Comparison of ENCODE assay signal across 8 cellular contexts in the genomic region with DNA sequence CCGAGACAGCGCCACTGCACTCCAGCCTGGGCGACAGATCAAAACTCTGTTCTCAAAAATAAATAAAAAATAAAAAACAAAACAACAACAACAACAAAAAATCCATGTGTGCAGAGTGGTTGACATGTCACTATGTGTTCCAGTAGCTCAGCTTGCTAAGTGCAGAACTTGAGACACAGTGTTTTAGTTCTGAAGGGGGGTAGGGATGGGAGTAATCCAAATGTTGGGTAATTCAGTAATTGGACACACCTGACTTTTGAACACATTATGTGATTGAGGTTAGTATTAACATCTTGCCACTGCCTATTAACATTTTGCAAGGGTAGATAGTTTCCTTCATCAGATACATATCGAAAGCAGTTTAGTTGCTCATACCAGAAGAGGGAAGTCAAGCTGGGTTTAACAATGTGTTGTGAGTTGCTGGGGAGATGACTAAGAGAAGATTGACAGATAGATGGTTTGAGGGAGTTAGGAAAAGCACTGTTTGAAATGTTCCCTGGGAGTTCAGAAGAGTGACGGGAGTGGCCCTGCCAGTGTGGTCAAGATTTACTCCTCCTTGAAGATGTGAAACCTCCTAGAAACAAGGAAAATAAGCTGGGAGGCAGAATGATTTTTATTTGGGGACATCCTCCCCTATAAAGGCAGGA. TPM values are rescaled to one million over a fixed set of nuclear protein-coding genes. Genes with fewer than 3 reads are reported as not detected.
DNase-seq lines count a peak whose midpoint lies in the region; ATAC-seq and TF ChIP-seq lines count a peak whose summit lies in the region.

No MANE protein-coding gene starts in this region.

- ATAC-seq in GM18511 (IDR thresholded peaks at IDR 0.05; ENCODE audit: unreplicated experiment) (peak; percentile 81), HG02943 (IDR thresholded peaks at IDR 0.05; ENCODE audit: low read depth, unreplicated experiment) (peak; percentile 73), left lobe of liver (no peak)

- H3K4ac ChIP-seq in neuronal stem cell (ENCODE audit: low read length) = no peak overlapping the region

- H3K27ac ChIP-seq in Peyer's patch (peak overlapping the region; percentile 70 to 88 (median 80)), epithelial cell of prostate (peak overlapping the region; percentile 3), neuronal stem cell (replicated peaks; ENCODE audit: low read length) (no peak overlapping the region)

- intact Hi-C loops in CD14-positive monocyte (cut with micrococcal nuclease) = loop anchor here (5.0 to 10.0 kb wide), 3 partner anchors 53 to 72 kb away; no protein-coding TSS in a partner anchor

- H3K9me3 Mint-ChIP-seq in CD14-positive monocyte = peaks cover 0 to 6% (median 0%) of the 10 kb centered on the region in 7 donors

- H3K9me3 ChIP-seq in Peyer's patch (no peaks in the 10 kb centered on the region), neuronal stem cell (replicated peaks in 1 of 2; ENCODE audit: control insufficient read depth in 2 of 2, insufficient read depth in 1 of 2, low read depth in 1 of 2, low read length in 2 of 2) (no peaks in the 10 kb centered on the region)

- H3K4me2 ChIP-seq in neuronal stem cell (ENCODE audit: insufficient read depth, low read length, poor library complexity, severe bottlenecking) = peak overlapping the region; percentile 61

- no peak overlapping the region for H3K27ac Mint-ChIP-seq in CD14-positive monocyte

- peaks cover 0 to 3% (median 0%) of the 10 kb centered on the region in 3 donors for H3K27me3 Mint-ChIP-seq in CD14-positive monocyte (ENCODE audit: low read depth in 3 of 3)

- no peak overlapping the region for H2BK12ac ChIP-seq in neuronal stem cell (ENCODE audit: low read length)

- no peak overlapping the region for H2AK5ac ChIP-seq in neuronal stem cell (ENCODE audit: low read depth, low read length)

- H3K4me3 ChIP-seq in Peyer's patch = peak overlapping the region; percentile 58 to 79 (median 62)
- no peak overlapping the region for H3K4me3 ChIP-seq in neuronal stem cell (ENCODE audit: low read length in 2 of 2)

- peaks cover 18 to 23% of the 10 kb centered on the region in 2 donors for H3K36me3 Mint-ChIP-seq in CD14-positive monocyte

- no peak for TF ChIP-seq POLR2A in Peyer's patch (IDR thresholded peaks at IDR 0.05)

- no peaks in the 10 kb centered on the region for H3K79me1 ChIP-seq in neuronal stem cell (ENCODE audit: low read depth, low read length)

- H3K4me1 ChIP-seq in Peyer's patch (peaks cover 0 to 10% (median 0%) of the 10 kb centered on the region in 4 donors), neuronal stem cell (ENCODE audit: control insufficient read depth in 2 of 2, insufficient read depth in 1 of 2, low read depth in 1 of 2, low read length in 2 of 2) (peaks cover 8 to 9% of the 10 kb centered on the region in 2 donors)

- H3K9ac ChIP-seq in neuronal stem cell (ENCODE audit: low read depth, low read length, poor library complexity) = no peak overlapping the region

- no peak overlapping the region for H3K14ac ChIP-seq in neuronal stem cell (ENCODE audit: low read length)

- no peak overlapping the region for H3K4me3 Mint-ChIP-seq in CD14-positive monocyte

- no peak overlapping the region for H3K18ac ChIP-seq in neuronal stem cell (ENCODE audit: low read length)

- H4K8ac ChIP-seq in neuronal stem cell (ENCODE audit: low read depth, low read length) = no peak overlapping the region

- H4K91ac ChIP-seq in neuronal stem cell (ENCODE audit: low read depth, low read length, poor library complexity) = no peak overlapping the region

- peak; percentile 29 for DNase-seq in AG08396 (ENCODE audit: low spot score)
- no peak for DNase-seq in Peyer's patch
- peak; percentile 46 for DNase-seq in epithelial cell of prostate (ENCODE audit: low read depth, low spot score)
- no peak for DNase-seq in neuronal stem cell (ENCODE audit: low spot score)
- DNase-seq in left lobe of liver (ENCODE audit: low spot score) = no peak
- no peak for DNase-seq in CD14-positive monocyte (ENCODE audit: low spot score)

- H3K4me1 Mint-ChIP-seq in CD14-positive monocyte = peaks cover 22% of the 10 kb centered on the region

- no peaks in the 10 kb centered on the region for H3K27me3 ChIP-seq in Peyer's patch
- H3K27me3 ChIP-seq in neuronal stem cell (ENCODE audit: control insufficient read depth in 3 of 3, insufficient read depth in 3 of 3, low read depth in 1 of 3, low read length in 3 of 3) = no peaks in the 10 kb centered on the region

- TF ChIP-seq CTCF in Peyer's patch (IDR thresholded peaks at IDR 0.05) = no peak
- TF ChIP-seq CTCF in CD14-positive monocyte (IDR thresholded peaks at IDR 0.05) = no peak

- H3K36me3 ChIP-seq in Peyer's patch (no peaks in the 10 kb centered on the region), neuronal stem cell (replicated peaks in 1 of 2; ENCODE audit: control insufficient read depth in 2 of 2, insufficient read depth in 2 of 2, low read length in 2 of 2) (no peaks in the 10 kb centered on the region)

- H2BK15ac ChIP-seq in neuronal stem cell (ENCODE audit: low read length) = no peak overlapping the region

- no CpG with 5 or more reads among the region's 5 CpGs for WGBS in neuronal stem cell (ENCODE audit: extremely low coverage in 2 of 2, insufficient read length in 2 of 2, insufficient replicate concordance in 1 of 2), 2 donors

- peak overlapping the region; percentile 56 for H2AFZ ChIP-seq in neuronal stem cell (ENCODE audit: low read length)

- H3K23ac ChIP-seq in neuronal stem cell (ENCODE audit: low read depth, low read length, poor library complexity) = no peak overlapping the region

- no peak overlapping the region for H2BK120ac ChIP-seq in neuronal stem cell (ENCODE audit: low read depth, low read length)

- no peak overlapping the region for H2BK5ac ChIP-seq in neuronal stem cell (ENCODE audit: low read length)

RNA-seq across cellular contexts. Expression of gene HACD4, which starts 0.9 kb away (rescaled TPM):
- total RNA-seq in Peyer's patch (1 to 10 TPM; 1.2 to 8.3 (median 2.0) TPM), left lobe of liver (0.13 TPM)
- 1.5 TPM for polyA plus RNA-seq in neuronal stem cell (2013, experiment 1 of 2)
- 1.6 TPM for polyA plus RNA-seq in neuronal stem cell (2013, experiment 2 of 2)
- 10 to 100 TPM; 23.9 to 28.7 TPM for polyA plus RNA-seq in CD14-positive monocyte

RNA-seq across cellular contexts. Expression of gene IFNB1, which starts 47.2 kb away (rescaled TPM):
- not detected for total RNA-seq in Peyer's patch
- not detected for polyA plus RNA-seq in neuronal stem cell (2013, experiment 1 of 2)
- not detected for polyA plus RNA-seq in neuronal stem cell (2013, experiment 2 of 2)
- not detected for total RNA-seq in left lobe of liver
- not detected for polyA plus RNA-seq in CD14-positive monocyte

Comparison
In these comparisons a context has a peak if more than half of its experiments do, and no peak if none do; other contexts are left out.
1. DNase-seq: peak in AG08396 (single experiment) and epithelial cell of prostate (single experiment); none in Peyer's patch (0 of 3), neuronal stem cell (single experiment), left lobe of liver (single experiment) and CD14-positive monocyte (single experiment).
2. H3K4me3 ChIP-seq: peak in Peyer's patch (4 of 4); none in neuronal stem cell (0 of 2).